ENCODE assay signal across 1 cellular context in the genomic region with DNA sequence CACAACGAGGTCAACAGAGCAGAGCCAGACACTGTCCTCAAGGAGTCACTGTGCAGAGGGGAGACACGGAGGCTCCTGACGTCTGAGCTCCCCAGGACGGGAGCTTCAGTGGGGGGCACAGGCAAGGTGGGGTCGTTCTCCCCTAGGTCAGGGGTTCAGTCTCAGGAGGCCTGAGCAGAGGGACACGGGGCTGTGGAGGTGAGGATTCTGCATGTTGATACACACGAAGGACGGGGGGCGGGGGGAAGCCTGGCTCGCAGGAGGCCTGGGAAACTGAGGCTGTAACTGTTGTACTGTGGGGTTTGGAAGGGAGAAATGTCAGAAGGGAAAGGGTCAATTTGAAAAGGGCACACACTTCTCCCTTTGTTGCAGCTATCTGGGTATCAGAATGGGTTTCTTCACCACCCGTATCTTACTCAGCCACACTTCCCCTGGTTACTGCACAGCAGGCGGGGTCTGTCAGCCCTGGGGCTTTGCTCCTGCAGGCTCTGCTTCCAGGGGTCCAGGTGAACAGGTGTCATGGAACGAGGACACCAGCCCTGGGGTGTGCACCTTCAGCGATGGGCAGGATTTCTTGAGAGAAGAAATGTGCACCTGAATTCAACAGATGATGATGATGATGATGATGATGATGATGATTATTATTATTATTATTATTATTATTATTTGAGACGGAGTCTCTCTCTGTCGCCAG.
A peak's percentile ranks its signal among the peaks of the same experiment; 100 is the strongest.
TF ChIP-seq lines count a peak whose summit lies in the region.

No MANE protein-coding gene starts in this region.

TF ChIP-seq in HepG2, 621 proteins besides CTCF, POLR2A, EP300 and RAD21:
- TF ChIP-seq, protein P1, sequence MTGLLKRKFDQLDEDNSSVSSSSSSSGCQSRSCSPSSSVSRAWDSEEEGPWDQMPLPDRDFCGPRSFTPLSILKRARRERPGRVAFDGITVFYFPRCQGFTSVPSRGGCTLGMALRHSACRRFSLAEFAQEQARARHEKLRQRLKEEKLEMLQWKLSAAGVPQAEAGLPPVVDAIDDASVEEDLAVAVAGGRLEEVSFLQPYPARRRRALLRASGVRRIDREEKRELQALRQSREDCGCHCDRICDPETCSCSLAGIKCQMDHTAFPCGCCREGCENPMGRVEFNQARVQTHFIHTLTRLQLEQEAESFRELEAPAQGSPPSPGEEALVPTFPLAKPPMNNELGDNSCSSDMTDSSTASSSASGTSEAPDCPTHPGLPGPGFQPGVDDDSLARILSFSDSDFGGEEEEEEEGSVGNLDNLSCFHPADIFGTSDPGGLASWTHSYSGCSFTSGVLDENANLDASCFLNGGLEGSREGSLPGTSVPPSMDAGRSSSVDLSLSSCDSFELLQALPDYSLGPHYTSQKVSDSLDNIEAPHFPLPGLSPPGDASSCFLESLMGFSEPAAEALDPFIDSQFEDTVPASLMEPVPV (CRISPR knock-in tag; IDR thresholded peaks at IDR 0.05) = no peak
- TF ChIP-seq CREB1 (IDR thresholded peaks at IDR 0.05) = peak; percentile 7; the same call in 1 of the 2 replicates
- no peak for TF ChIP-seq CREB1 (CRISPR knock-in tag; IDR thresholded peaks at IDR 0.05)
TF ChIP-seq in HepG2: peak in this region for 1.
